8 cellular contexts compared by ENCODE assay signal in genomic region chr18:9101730-9102390, GRCh38. TPM values are rescaled to one million over a fixed set of nuclear protein-coding genes. Genes with fewer than 3 reads are reported as not detected.
DNase-seq lines count a peak whose midpoint lies in the region; ATAC-seq and TF ChIP-seq lines count a peak whose summit lies in the region.

No MANE protein-coding gene starts in this region.

- H3K27ac Mint-ChIP-seq in activated CD4-positive, alpha-beta memory T cell treated with anti-CD3 and anti-CD28 coated beads for 36 hours, result peak overlapping the region; percentile 95
- peak overlapping the region; percentile 93 for H3K27ac Mint-ChIP-seq in osteocyte (ENCODE audit: unreplicated experiment)

- H3K9me3 Mint-ChIP-seq in activated CD4-positive, alpha-beta memory T cell treated with anti-CD3 and anti-CD28 coated beads for 36 hours, result no peaks in the 10 kb centered on the region
- H3K9me3 Mint-ChIP-seq in osteocyte (ENCODE audit: unreplicated experiment), result no peaks in the 10 kb centered on the region

- no peaks in the 10 kb centered on the region for H3K27me3 ChIP-seq in HAP-1 (ENCODE audit: low read depth)
- no peaks in the 10 kb centered on the region for H3K27me3 ChIP-seq in gastroesophageal sphincter

- ATAC-seq in gastroesophageal sphincter (peak; percentile 50), left lobe of liver (no peak)

- H3K36me3 ChIP-seq in HAP-1 (replicated peaks) (no peaks in the 10 kb centered on the region), gastroesophageal sphincter (no peaks in the 10 kb centered on the region)

- peak overlapping the region; percentile 90 for H3K4me3 Mint-ChIP-seq in activated CD4-positive, alpha-beta memory T cell treated with anti-CD3 and anti-CD28 coated beads for 36 hours
- peak overlapping the region; percentile 87 for H3K4me3 Mint-ChIP-seq in osteocyte (ENCODE audit: unreplicated experiment)

- DNase-seq in GF-D8 (lab: John Stamatoyannopoulos, UW) (peak; percentile 82), HAP-1 (ENCODE audit: low spot score in 2 of 2) (no peak), NCI-H146 (lab: John Stamatoyannopoulos, UW) (peak; percentile 50), osteocyte (ENCODE audit: extremely low spot score, unreplicated experiment) (no peak), left lobe of liver (ENCODE audit: low spot score) (no peak), epidermal melanocyte (ENCODE audit: insufficient read length, low spot score) (no peak)
- no peak for DNase-seq in activated CD4-positive, alpha-beta memory T cell treated with anti-CD3 and anti-CD28 coated beads for 36 hours

- POLR2A ChIA-PET in activated CD4-positive, alpha-beta memory T cell treated with anti-CD3 and anti-CD28 coated beads for 36 hours (lab: Charles Lee), result interaction anchor here (0.7 to 8.0 kb wide), 9 partner anchors 9 to 87 kb away, joined by 3 to 178 read pairs (median 9); partner anchors contain the start of gene ANKRD12

- in situ Hi-C loops in HAP-1 (cut with MboI; ENCODE audit: low sequenced_read_pairs), result no loop called here

- peaks cover 45% of the 10 kb centered on the region for H3K36me3 Mint-ChIP-seq in activated CD4-positive, alpha-beta memory T cell treated with anti-CD3 and anti-CD28 coated beads for 36 hours
- H3K36me3 Mint-ChIP-seq in osteocyte (ENCODE audit: unreplicated experiment), result no peaks in the 10 kb centered on the region

- TF ChIP-seq POLR2A in gastroesophageal sphincter (IDR thresholded peaks at IDR 0.05), result no peak

- WGBS in gastroesophageal sphincter (ENCODE audit: low coverage in 1 of 2), 2 donors, result 0 to 1% methylated on average over 7 to 9 of the region's 9 CpGs

- no peaks in the 10 kb centered on the region for H3K27me3 Mint-ChIP-seq in activated CD4-positive, alpha-beta memory T cell treated with anti-CD3 and anti-CD28 coated beads for 36 hours
- H3K27me3 Mint-ChIP-seq in osteocyte (ENCODE audit: unreplicated experiment), result no peaks in the 10 kb centered on the region

- CTCF ChIA-PET in activated CD4-positive, alpha-beta memory T cell treated with anti-CD3 and anti-CD28 coated beads for 36 hours (lab: Charles Lee), result interaction anchor here (0.8 to 4.7 kb wide), 6 partner anchors 11 to 46 kb away, joined by 3 to 28 read pairs (median 6); no protein-coding TSS in a partner anchor

- H3K4me1 Mint-ChIP-seq in activated CD4-positive, alpha-beta memory T cell treated with anti-CD3 and anti-CD28 coated beads for 36 hours (ENCODE audit: low read depth), result peaks cover 39% of the 10 kb centered on the region
- peaks cover 39% of the 10 kb centered on the region for H3K4me1 Mint-ChIP-seq in osteocyte (ENCODE audit: unreplicated experiment)

- H3K9me3 ChIP-seq in HAP-1 (no peaks in the 10 kb centered on the region), gastroesophageal sphincter (no peaks in the 10 kb centered on the region)

- intact Hi-C loops in activated CD4-positive, alpha-beta memory T cell treated with anti-CD3 and anti-CD28 coated beads for 36 hours (cut with micrococcal nuclease), result loop anchor here (1.0 to 2.0 kb wide), 5 partner anchors 11 to 34 kb away; partner anchors contain the start of gene ANKRD12

- TF ChIP-seq CTCF in gastroesophageal sphincter (IDR thresholded peaks at IDR 0.05), result no peak
- no peak for TF ChIP-seq CTCF in osteocyte (IDR thresholded peaks at IDR 0.05)

- H3K4me3 ChIP-seq in HAP-1 (peak overlapping the region; percentile 76), gastroesophageal sphincter (peak overlapping the region; percentile 78 to 83)

- peak overlapping the region; percentile 91 to 93 (median 91) for H3K27ac ChIP-seq in gastroesophageal sphincter

- H3K4me1 ChIP-seq in HAP-1 (peaks cover 51% of the 10 kb centered on the region), gastroesophageal sphincter (peaks cover 15 to 70% (median 18%) of the 10 kb centered on the region in 3 donors)

- TF ChIP-seq EP300 in gastroesophageal sphincter (IDR thresholded peaks at IDR 0.05), result no peak

RNA-seq across cellular contexts. Expression of gene NDUFV2, which starts 0.6 kb away (rescaled TPM):
- total RNA-seq in activated CD4-positive, alpha-beta memory T cell treated with anti-CD3 and anti-CD28 coated beads for 36 hours, result 100 to 1,000 TPM; 535 to 552 TPM
- 100 to 1,000 TPM; 136 to 230 (median 176) TPM for total RNA-seq in gastroesophageal sphincter
- total RNA-seq in osteocyte, result 97.7 and 98.8 TPM in 2 replicates
- 151 TPM for total RNA-seq in left lobe of liver

RNA-seq across cellular contexts. Expression of gene ANKRD12, which starts 34.7 kb away (rescaled TPM):
- total RNA-seq in activated CD4-positive, alpha-beta memory T cell treated with anti-CD3 and anti-CD28 coated beads for 36 hours, result 10 to 100 TPM; 77.8 to 83.9 TPM
- 100 to 1,000 TPM in 3 of 4 donors, 10 to 100 TPM in 1; 84.7 to 137 (median 122) TPM for total RNA-seq in gastroesophageal sphincter
- total RNA-seq in osteocyte, result 33.1 and 40.0 TPM in 2 replicates
- 15.0 TPM for total RNA-seq in left lobe of liver

Comparison
In these comparisons a context has a peak if more than half of its experiments do, and no peak if none do; other contexts are left out.
1. DNase-seq: peak in GF-D8 (single experiment) and NCI-H146 (single experiment); none in HAP-1 (0 of 2), activated CD4-positive, alpha-beta memory T cell treated with anti-CD3 and anti-CD28 coated beads for 36 hours (single experiment), osteocyte (single experiment), left lobe of liver (single experiment) and epidermal melanocyte (single experiment).